ENCODE assay signal across 1 cellular context in genomic region chr18:48454146-48454796, GRCh38.
TF ChIP-seq lines count a peak whose summit lies in the region.

No MANE protein-coding gene starts in this region.

TF ChIP-seq in H1, 55 proteins besides CTCF, POLR2A, EP300 and RAD21:
- no peak for TF ChIP-seq GTF2F1 (IDR thresholded peaks at IDR 0.05; ENCODE audit: borderline replicate concordance, low read depth, low read length)
- no peak for TF ChIP-seq SP2 (IDR thresholded peaks at IDR 0.05; ENCODE audit: low read length)
TF ChIP-seq in H1: peak in this region for 0.
